In genomic region chr5:177472460-177473441, GRCh38 we compare ENCODE assay signal across 1 cellular context.
TF ChIP-seq lines count a peak whose summit lies in the region.

No MANE protein-coding gene starts in this region.

TF ChIP-seq in HEK293, 187 proteins besides CTCF, POLR2A, EP300 and RAD21 (continued from another document and continues in another):
- TF ChIP-seq PBX3 (CRISPR knock-in tag; IDR thresholded peaks at IDR 0.05) (no peak), ZFP69B (tag by site-specific recombination; IDR thresholded peaks at IDR 0.05) (no peak), KLF9 (tag by site-specific recombination; IDR thresholded peaks at IDR 0.05; ENCODE audit: low read depth) (peak; percentile 69), ZNF311 (tag by site-specific recombination; IDR thresholded peaks at IDR 0.05; ENCODE audit: borderline replicate concordance) (no peak), ZNF677 (tag by site-specific recombination; IDR thresholded peaks at IDR 0.05) (no peak), ZNF26 (tag by site-specific recombination; IDR thresholded peaks at IDR 0.05) (no peak), ZNF561 (tag by site-specific recombination; IDR thresholded peaks at IDR 0.05; ENCODE audit: borderline replicate concordance) (0 out of 2 replicates have a peak, but pooled peaks have one; percentile 17), ZNF48 (tag by site-specific recombination; IDR thresholded peaks at IDR 0.05) (no peak), ZNF350 (tag by site-specific recombination; IDR thresholded peaks at IDR 0.05) (no peak), RBAK (tag by site-specific recombination; IDR thresholded peaks at IDR 0.05) (no peak), ZNF23 (tag by site-specific recombination; IDR thresholded peaks at IDR 0.05; ENCODE audit: borderline replicate concordance) (no peak), ZNF488 (tag by site-specific recombination; IDR thresholded peaks at IDR 0.05) (no peak), INSM2 (tag by site-specific recombination; IDR thresholded peaks at IDR 0.05) (peak; percentile 39; the same call in 1 of the 2 replicates), TCF7L2 (IDR thresholded peaks at IDR 0.05; ENCODE audit: borderline replicate concordance, low read depth, low read length) (no peak), ZNF148 (tag by site-specific recombination; IDR thresholded peaks at IDR 0.05; ENCODE audit: borderline replicate concordance) (no peak), ZNF221 (tag by site-specific recombination; IDR thresholded peaks at IDR 0.05; ENCODE audit: borderline replicate concordance) (no peak), KLF8 (tag by site-specific recombination; IDR thresholded peaks at IDR 0.05) (peak; percentile 44; the same call in 1 of the 2 replicates), ZNF768 (tag by site-specific recombination; IDR thresholded peaks at IDR 0.05) (no peak), ZNF670 (tag by site-specific recombination; IDR thresholded peaks at IDR 0.05; ENCODE audit: low read depth) (no peak), ZFP37 (tag by site-specific recombination; IDR thresholded peaks at IDR 0.05) (no peak), PRDM10 (tag by site-specific recombination; IDR thresholded peaks at IDR 0.05) (peak; percentile 56), ZNF266 (tag by site-specific recombination; IDR thresholded peaks at IDR 0.05; ENCODE audit: low read depth) (no peak), ZBTB26 (tag by site-specific recombination; optimal IDR thresholded peaks at IDR 0.05) (peak; percentile 37), ZNF239 (tag by site-specific recombination; IDR thresholded peaks at IDR 0.05) (no peak), ZNF560 (tag by site-specific recombination; IDR thresholded peaks at IDR 0.05; ENCODE audit: borderline replicate concordance) (no peak), ZBTB1 (tag by site-specific recombination; IDR thresholded peaks at IDR 0.05) (no peak), ZBTB6 (tag by site-specific recombination; IDR thresholded peaks at IDR 0.05) (no peak), ZNF174 (tag by site-specific recombination; IDR thresholded peaks at IDR 0.05) (no peak), ZNF555 (tag by site-specific recombination; conservative IDR thresholded peaks at IDR 0.05) (no peak), ZNF2 (tag by site-specific recombination; IDR thresholded peaks at IDR 0.05) (no peak), ZNF16 (tag by site-specific recombination; IDR thresholded peaks at IDR 0.05; ENCODE audit: low read depth) (no peak), ZEB2 (tag by site-specific recombination; IDR thresholded peaks at IDR 0.05) (peak; percentile 54), ZNF121 (tag by site-specific recombination; IDR thresholded peaks at IDR 0.05) (no peak), ZNF639 (tag by site-specific recombination; IDR thresholded peaks at IDR 0.05) (no peak), ZNF354C (tag by site-specific recombination; IDR thresholded peaks at IDR 0.05; ENCODE audit: borderline replicate concordance, low read depth) (no peak), SP2 (tag by site-specific recombination; IDR thresholded peaks at IDR 0.05) (peak; percentile 35; the same call in 1 of the 2 replicates), ZSCAN4 (tag by site-specific recombination; IDR thresholded peaks at IDR 0.05) (no peak), ZBTB20 (tag by site-specific recombination; IDR thresholded peaks at IDR 0.05) (no peak), ZNF548 (tag by site-specific recombination; IDR thresholded peaks at IDR 0.05) (no peak), SP7 (tag by site-specific recombination; IDR thresholded peaks at IDR 0.05) (peak; percentile 42; the same call in 1 of the 2 replicates), ZNF280C (tag by site-specific recombination; IDR thresholded peaks at IDR 0.05) (no peak), ZNF202 (tag by site-specific recombination; IDR thresholded peaks at IDR 0.05; ENCODE audit: borderline replicate concordance) (no peak)
